In the genomic region with DNA sequence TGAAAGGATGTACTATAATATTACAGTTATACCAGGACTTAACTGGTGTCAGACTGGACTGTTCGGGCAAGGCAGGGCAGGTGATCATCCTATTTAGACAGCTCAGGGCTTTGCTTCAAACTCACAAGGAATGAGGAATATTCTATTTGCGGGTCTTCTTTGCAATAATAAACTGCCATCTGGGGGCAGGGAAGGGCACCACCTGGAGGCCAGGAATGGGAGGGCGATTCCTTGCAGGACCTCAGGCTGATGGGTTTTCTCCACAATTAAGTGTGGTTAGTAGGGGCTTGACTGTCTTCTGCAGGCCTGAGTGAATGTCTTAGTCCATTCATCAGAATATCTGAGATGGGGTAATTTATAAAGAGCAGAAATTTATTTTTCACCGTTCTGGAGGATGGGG, we compare ENCODE assay signal across 12 cellular contexts.
A peak's percentile ranks its signal among the peaks of the same experiment; 100 is the strongest.
DNase-seq lines count a peak whose midpoint lies in the region; ATAC-seq and TF ChIP-seq lines count a peak whose summit lies in the region.
"Had no signal": no experiment of that assay in that cellular context is flagged by ENCODE, and none has a peak within 500 bp of the region (broad histone marks: within the 10 kb centered on the region; RNA-seq: fewer than 3 reads in every experiment).

No MANE protein-coding gene starts in this region.

- no peak overlapping the region for H3K4me2 ChIP-seq in PC-3 (ENCODE audit: low read length)

- H3K9me3 Mint-ChIP-seq in T-helper 2 cell treated with Interferon-gamma antibody and Interleukin-4, amounts not matched to agents 5 μg/mL and 100 μg/mL, for 36 hours = no peaks in the 10 kb centered on the region
- H3K9me3 Mint-ChIP-seq: T-cell had no signal

- H3K36me3 Mint-ChIP-seq in T-helper 2 cell treated with Interferon-gamma antibody and Interleukin-4, amounts not matched to agents 5 μg/mL and 100 μg/mL, for 36 hours (ENCODE audit: low read depth) = no peaks in the 10 kb centered on the region
- H3K36me3 Mint-ChIP-seq: T-cell had no signal

- no peak for TF ChIP-seq POLR2A in lower leg skin (IDR thresholded peaks at IDR 0.05)

- no peaks in the 10 kb centered on the region for H4K20me1 ChIP-seq in PC-3 (ENCODE audit: low read length)

- no peak overlapping the region for H3K27ac Mint-ChIP-seq in T-helper 2 cell treated with Interferon-gamma antibody and Interleukin-4, amounts not matched to agents 5 μg/mL and 100 μg/mL, for 36 hours
- H3K27ac Mint-ChIP-seq: T-cell had no signal

- H3K4me1 ChIP-seq in PC-3 (ENCODE audit: insufficient read depth, low read length) (no peaks in the 10 kb centered on the region), foreskin keratinocyte (no peaks in the 10 kb centered on the region), aorta (ENCODE audit: control insufficient read depth in 1 of 2, insufficient read depth in 2 of 2, low read length in 2 of 2) (no peaks in the 10 kb centered on the region)
- H3K4me1 ChIP-seq: gastroesophageal sphincter had no signal

- no peak overlapping the region for H3K27ac ChIP-seq in PC-3 (ENCODE audit: low read length)
- H3K27ac ChIP-seq in foreskin keratinocyte = no peak overlapping the region
- H3K27ac ChIP-seq in aorta (ENCODE audit: low read depth in 1 of 2, low read length in 2 of 2) = no peak overlapping the region
- H3K27ac ChIP-seq: gastroesophageal sphincter, neutrophil had no signal

- no peaks in the 10 kb centered on the region for H3F3A ChIP-seq in PC-3 (ENCODE audit: low read length, unreplicated experiment)

- H3K36me3 ChIP-seq in PC-3 (ENCODE audit: low read depth, low read length) = no peaks in the 10 kb centered on the region
- H3K36me3 ChIP-seq in aorta (ENCODE audit: control insufficient read depth in 1 of 2, insufficient read depth in 2 of 2, low read length in 1 of 2) = no peaks in the 10 kb centered on the region
- H3K36me3 ChIP-seq: gastroesophageal sphincter, neutrophil had no signal

- intact Hi-C loops in PC-3 (cut with micrococcal nuclease) (no loop called here), aorta (cut with DNase I) (no loop called here), lower leg skin (cut with DNase I; ENCODE audit: low total_unique reads) (no loop called here)

- WGBS in aorta, 2 donors = 45 to 71% methylated on average over 4 of the region's 4 CpGs
- WGBS in lower leg skin, 2 donors = 48 to 62% methylated on average over 4 of the region's 4 CpGs

- H3K79me2 ChIP-seq in PC-3 (ENCODE audit: low read length) = no peaks in the 10 kb centered on the region

- H2AFZ ChIP-seq in PC-3 (ENCODE audit: low read length) = no peak overlapping the region

- H3K9me3 ChIP-seq in PC-3 (ENCODE audit: low read length) (no peaks in the 10 kb centered on the region), aorta (ENCODE audit: control insufficient read depth, low read length) (peaks cover 1% of the 10 kb centered on the region)
- H3K9me3 ChIP-seq: gastroesophageal sphincter, neutrophil had no signal

- no peak overlapping the region for H3K4me3 ChIP-seq in PC-3 (ENCODE audit: low read length)
- H3K4me3 ChIP-seq in aorta (ENCODE audit: low read length in 2 of 2) = no peak overlapping the region
- no peak overlapping the region for H3K4me3 ChIP-seq in lower leg skin (ENCODE audit: low read depth, poor library complexity, severe bottlenecking)
- H3K4me3 ChIP-seq: gastroesophageal sphincter had no signal

- H3K9me2 ChIP-seq in PC-3 (replicated peaks; ENCODE audit: low read length) = no peaks in the 10 kb centered on the region

- CTCF ChIA-PET in PC-3 (lab: Charles Lee) = no interaction called here

- peak; percentile 32 for DNase-seq in stimulated activated CD4-positive, alpha-beta T cell treated with anti-CD3 and anti-CD28 coated beads, Interleukin-15, amount 100 ng/mL, for 24 hours
- no peak for DNase-seq in stimulated activated CD4-positive, alpha-beta T cell treated with anti-CD3 and anti-CD28 coated beads, Interleukin-4, amount 100 ng/mL, for 24 hours
- DNase-seq in PC-3 (peak; percentile 45), foreskin keratinocyte (no peak), aorta (no peak), lower leg skin (ENCODE audit: low spot score in 2 of 2) (no peak)
- DNase-seq in T-helper 2 cell treated with Interferon-gamma antibody and Interleukin-4, amounts not matched to agents 5 μg/mL and 100 μg/mL, for 36 hours (ENCODE audit: low spot score) = no peak
- DNase-seq: NCI-H2081 treated with DMSO at 0.1 percent for 48 hours had no signal

- POLR2A ChIA-PET in PC-3 (lab: Charles Lee; ENCODE audit: unreplicated experiment) = no interaction called here

- peak; percentile 20; the same call in 1 of the 2 replicates for ATAC-seq in PC-3
- ATAC-seq in foreskin keratinocyte = no peak
- peak; percentile 65 for ATAC-seq in aorta (ENCODE audit: low FRiP score)
- ATAC-seq in GM21381 (IDR thresholded peaks at IDR 0.05; ENCODE audit: unreplicated experiment) = no peak
- ATAC-seq: gastroesophageal sphincter, T-cell had no signal

- H3K4me1 Mint-ChIP-seq in T-helper 2 cell treated with Interferon-gamma antibody and Interleukin-4, amounts not matched to agents 5 μg/mL and 100 μg/mL, for 36 hours (ENCODE audit: low read depth) = no peaks in the 10 kb centered on the region
- H3K4me1 Mint-ChIP-seq: T-cell had no signal

- no TSS peak for BruUV-seq in PC-3 (replicated peaks; lab: Mats Ljungman, UMichigan)

- H3K27me3 Mint-ChIP-seq in T-helper 2 cell treated with Interferon-gamma antibody and Interleukin-4, amounts not matched to agents 5 μg/mL and 100 μg/mL, for 36 hours (ENCODE audit: low read depth) = no peaks in the 10 kb centered on the region

- H3K27me3 ChIP-seq in PC-3 (ENCODE audit: low read length) (peaks cover 18% of the 10 kb centered on the region; the same call in 1 of the 2 replicates), foreskin keratinocyte (no peaks in the 10 kb centered on the region), aorta (ENCODE audit: control insufficient read depth in 1 of 2, insufficient read depth in 2 of 2, low read length in 1 of 2) (no peaks in the 10 kb centered on the region)
- H3K27me3 ChIP-seq: gastroesophageal sphincter had no signal

- H3K9ac ChIP-seq in PC-3 (ENCODE audit: low read length) = no peak overlapping the region

- TF ChIP-seq CTCF in PC-3 (conservative IDR thresholded peaks at IDR 0.05; ENCODE audit: low read depth, low read length) = peak; percentile 84
- peak; percentile 59 for TF ChIP-seq CTCF in foreskin keratinocyte (conservative IDR thresholded peaks at IDR 0.05)
- no peak for TF ChIP-seq CTCF in lower leg skin (IDR thresholded peaks at IDR 0.05)

- no peak overlapping the region for H3K4me3 Mint-ChIP-seq in T-helper 2 cell treated with Interferon-gamma antibody and Interleukin-4, amounts not matched to agents 5 μg/mL and 100 μg/mL, for 36 hours
- H3K4me3 Mint-ChIP-seq: T-cell had no signal

Comparison
In these comparisons a context has a peak if more than half of its experiments do, and no peak if none do; other contexts are left out.
1. DNase-seq: peak in stimulated activated CD4-positive, alpha-beta T cell treated with anti-CD3 and anti-CD28 coated beads, Interleukin-15, amount 100 ng/mL, for 24 hours (single experiment) and PC-3 (single experiment); none in stimulated activated CD4-positive, alpha-beta T cell treated with anti-CD3 and anti-CD28 coated beads, Interleukin-4, amount 100 ng/mL, for 24 hours (single experiment), foreskin keratinocyte (0 of 2), aorta (0 of 2), T-helper 2 cell treated with Interferon-gamma antibody and Interleukin-4, amounts not matched to agents 5 μg/mL and 100 μg/mL, for 36 hours (single experiment) and lower leg skin (0 of 2).
2. ATAC-seq: peak in PC-3 (single experiment) and aorta (single experiment); none in foreskin keratinocyte (single experiment) and GM21381 (single experiment).
3. CTCF ChIP-seq: peak in PC-3 (single experiment) and foreskin keratinocyte (single experiment); none in lower leg skin (0 of 3).